In genomic region chr11:86161373-86162255, GRCh38 we compare ENCODE assay signal across 11 cellular contexts.
DNase-seq lines count a peak whose midpoint lies in the region; ATAC-seq, FAIRE-seq and TF ChIP-seq lines count a peak whose summit lies in the region.
"Had no signal": no experiment of that assay in that cellular context is flagged by ENCODE, and none has a peak within 500 bp of the region (broad histone marks: within the 10 kb centered on the region; RNA-seq: fewer than 3 reads in every experiment).

No MANE protein-coding gene starts in this region.

- H3K27ac ChIP-seq in ascending aorta (peak overlapping the region; percentile 46 to 51), keratinocyte (ENCODE audit: control insufficient read depth, insufficient read depth, low read length) (peak overlapping the region; percentile 64), stomach (peak overlapping the region; percentile 30 to 74 (median 63))
- H3K27ac ChIP-seq in CD4-positive, alpha-beta T cell (ENCODE audit: low read depth, low read length) = no peak overlapping the region

- no peak for TF ChIP-seq EP300 in stomach (IDR thresholded peaks at IDR 0.05)

- H3K27me3 ChIP-seq in ascending aorta = no peaks in the 10 kb centered on the region
- H3K27me3 ChIP-seq in keratinocyte (ENCODE audit: control insufficient read depth, extremely low read depth, insufficient read depth, low read length) = no peaks in the 10 kb centered on the region
- no peaks in the 10 kb centered on the region for H3K27me3 ChIP-seq in stomach
- no peaks in the 10 kb centered on the region for H3K27me3 ChIP-seq in CD4-positive, alpha-beta T cell (ENCODE audit: control insufficient read depth, insufficient read depth, low read length)

- peaks cover 0 to 14% of the 10 kb centered on the region in 2 donors for H3K4me1 ChIP-seq in ascending aorta
- peaks cover 60% of the 10 kb centered on the region for H3K4me1 ChIP-seq in keratinocyte (ENCODE audit: control insufficient read depth, extremely low read depth, insufficient read depth, low read length)
- H3K4me1 ChIP-seq in stomach = peaks cover 0 to 39% (median 24%) of the 10 kb centered on the region in 4 donors

- no peaks in the 10 kb centered on the region for H4K20me1 ChIP-seq in keratinocyte (ENCODE audit: control insufficient read depth, extremely low read depth, insufficient read depth, low read length)

- dilution Hi-C loops in keratinocyte (cut with MboI; ENCODE audit: extremely low pct_ligation_motif_present, low sequenced_read_pairs) = no loop called here

- CTCF ChIA-PET in CD4-positive, alpha-beta T cell (lab: Charles Lee) = interaction anchor here (1.2 kb wide), 1 partner anchor 120 kb away, joined by 3 read pairs; no protein-coding TSS in a partner anchor

- H3K4me3 ChIP-seq in ascending aorta = no peak overlapping the region
- H3K4me3 ChIP-seq in keratinocyte (ENCODE audit: control insufficient read depth in 2 of 3, extremely low read depth in 1 of 3, insufficient read depth in 2 of 3, low read depth in 1 of 3, low read length in 3 of 3) = no peak overlapping the region
- H3K4me3 ChIP-seq in stomach = no peak overlapping the region

- no peak for FAIRE-seq in keratinocyte (lab: Jason Lieb, UNC)

- H3K9me3 ChIP-seq in ascending aorta = no peaks in the 10 kb centered on the region
- no peaks in the 10 kb centered on the region for H3K9me3 ChIP-seq in keratinocyte (ENCODE audit: control insufficient read depth, low read depth, low read length)
- no peaks in the 10 kb centered on the region for H3K9me3 ChIP-seq in stomach
- no peaks in the 10 kb centered on the region for H3K9me3 ChIP-seq in CD4-positive, alpha-beta T cell (ENCODE audit: control insufficient read depth, low read length)

- H3K79me2 ChIP-seq in keratinocyte (ENCODE audit: control insufficient read depth, insufficient read depth, low read length) = no peaks in the 10 kb centered on the region

- DNase-seq in Kasumi-1 (lab: John Stamatoyannopoulos, UW) = peak; percentile 61 to 64
- DNase-seq in ascending aorta (ENCODE audit: low spot score in 2 of 2) = no peak
- DNase-seq in keratinocyte (ENCODE audit: low read depth, low spot score) = no peak
- no peak for DNase-seq in stomach
- DNase-seq in RKO (ENCODE audit: low spot score) = no peak
- no peak for DNase-seq in CD4-positive, alpha-beta T cell
- no peak for DNase-seq in HK-2 (ENCODE audit: unreplicated experiment)
- no peak for DNase-seq in stimulated activated CD4-positive, alpha-beta T cell treated with anti-CD3 and anti-CD28 coated beads, Interleukin-4, amount 100 ng/mL, for 1 hour
- DNase-seq: amniotic stem cell, KG1, NCI-H446 treated with DMSO at 0.1 percent for 48 hours had no signal

- H3K9me1 ChIP-seq in keratinocyte (ENCODE audit: control insufficient read depth, extremely low read depth, insufficient read depth, low read length) = no peaks in the 10 kb centered on the region

- intact Hi-C loops in ascending aorta (cut with DNase I) (no loop called here), stomach (cut with DNase I; ENCODE audit: low total_unique reads) (no loop called here)
- intact Hi-C loops in CD4-positive, alpha-beta T cell (cut with DNase I, micrococcal nuclease) = no loop called here

- H3K4me3 Mint-ChIP-seq in CD4-positive, alpha-beta T cell = no peak overlapping the region

- H2AFZ ChIP-seq in keratinocyte (ENCODE audit: control insufficient read depth, low read length) = peak overlapping the region; percentile 62

- H3K9me3 Mint-ChIP-seq in CD4-positive, alpha-beta T cell = no peaks in the 10 kb centered on the region

- no peak for TF ChIP-seq POLR2A in stomach (IDR thresholded peaks at IDR 0.05)

- POLR2A ChIA-PET in CD4-positive, alpha-beta T cell (lab: Charles Lee) = no interaction called here

- H3K4me2 ChIP-seq in keratinocyte (ENCODE audit: control insufficient read depth, extremely low read depth, insufficient read depth, low read depth, low read length) = peak overlapping the region; percentile 17

- no peak overlapping the region for H3K27ac Mint-ChIP-seq in CD4-positive, alpha-beta T cell

- no peak for TF ChIP-seq CTCF in ascending aorta (IDR thresholded peaks at IDR 0.05)
- no peak for TF ChIP-seq CTCF in keratinocyte (optimal IDR thresholded peaks at IDR 0.05 in 1 of 3, IDR thresholded peaks at IDR 0.05 in 1 of 3, conservative IDR thresholded peaks at IDR 0.05 in 1 of 3; ENCODE audit: extremely low read depth in 1 of 3, insufficient read depth in 2 of 3, low read length in 3 of 3)
- TF ChIP-seq CTCF in stomach (IDR thresholded peaks at IDR 0.05) = no peak
- no peak for TF ChIP-seq CTCF in CD4-positive, alpha-beta T cell (IDR thresholded peaks at IDR 0.05)

- no peaks in the 10 kb centered on the region for H3K4me1 Mint-ChIP-seq in CD4-positive, alpha-beta T cell (ENCODE audit: low read depth)

- ATAC-seq in CD4-positive, alpha-beta T cell (ENCODE audit: poor library complexity) = no peak

- WGBS in stomach, 5 donors = 61 to 85% (median 66%) methylated on average over 3 of the region's 3 CpGs

- peak overlapping the region; percentile 25 for H3K9ac ChIP-seq in keratinocyte (ENCODE audit: control insufficient read depth, extremely low read depth, insufficient read depth, low read length)

- no peaks in the 10 kb centered on the region for H3K36me3 Mint-ChIP-seq in CD4-positive, alpha-beta T cell (ENCODE audit: low read depth)

- no peaks in the 10 kb centered on the region for H3K27me3 Mint-ChIP-seq in CD4-positive, alpha-beta T cell

- H3K36me3 ChIP-seq in ascending aorta (no peaks in the 10 kb centered on the region), keratinocyte (ENCODE audit: control insufficient read depth in 2 of 2, extremely low read depth in 1 of 2, insufficient read depth in 2 of 2, low read length in 2 of 2) (no peaks in the 10 kb centered on the region), stomach (no peaks in the 10 kb centered on the region)

Comparison
In these comparisons a context has a peak if more than half of its experiments do, and no peak if none do; other contexts are left out.
1. DNase-seq: peak in Kasumi-1 (2 of 2); none in ascending aorta (0 of 2), keratinocyte (single experiment), stomach (single experiment), RKO (single experiment), CD4-positive, alpha-beta T cell (0 of 10), HK-2 (single experiment) and stimulated activated CD4-positive, alpha-beta T cell treated with anti-CD3 and anti-CD28 coated beads, Interleukin-4, amount 100 ng/mL, for 1 hour (single experiment).